Comparison of ENCODE assay signal across 7 cellular contexts in genomic region chr2:233227579-233227978, GRCh38.
"Had no signal": no experiment of that assay in that cellular context is flagged by ENCODE, and none has a peak within 500 bp of the region (broad histone marks: within the 10 kb centered on the region; RNA-seq: fewer than 3 reads in every experiment).

No MANE protein-coding gene starts in this region.

- H3K27ac ChIP-seq: HL-60 had no signal

- H3K9me3 Mint-ChIP-seq: HFFc6 had no signal

- H3K4me3 Mint-ChIP-seq: HFFc6 had no signal

- DNase-seq: GOT3, H7, HFFc6, IMR-90 had no signal

- H3K9me3 ChIP-seq: HAP-1 had no signal

- H3K27ac Mint-ChIP-seq: HFFc6 had no signal

- H3K4me3 ChIP-seq: HAP-1 had no signal

- H3K36me3 ChIP-seq: HAP-1 had no signal

- H3K4me1 ChIP-seq: HAP-1 had no signal

- ATAC-seq: HCT116 had no signal
